8 cellular contexts compared by ENCODE assay signal in genomic region chr15:21110187-21110804, GRCh38.
DNase-seq lines count a peak whose midpoint lies in the region; ATAC-seq and TF ChIP-seq lines count a peak whose summit lies in the region.
"Not testable (repeated sequence)": the region's sequence is repeated elsewhere in the genome, so short reads cannot be mapped to it uniquely, and the experiment has no call there.

No MANE protein-coding gene starts in this region.

- not testable (repeated sequence) for H3K27me3 Mint-ChIP-seq in activated CD4-positive, alpha-beta memory T cell treated with anti-CD3 and anti-CD28 coated beads for 36 hours; natural killer cell treated with Interleukin-12 subunit alpha and Interleukin-12 subunit beta and Interleukin-15 and Interleukin-18, amount 100 ng/mL, for 72 hours

- ATAC-seq in RWPE2 (ENCODE audit: low read depth) = peak; percentile 27; the same call in 1 of the 3 replicates
- peak; percentile 50 to 72 for ATAC-seq in right cardiac atrium
- ATAC-seq in natural killer cell treated with Interleukin-12 subunit alpha and Interleukin-12 subunit beta and Interleukin-15 and Interleukin-18, amount 100 ng/mL, for 72 hours = peak; percentile 62 to 73
- ATAC-seq in aorta (ENCODE audit: low FRiP score) = peak; percentile 62

- H3K4me3 Mint-ChIP-seq in activated CD4-positive, alpha-beta memory T cell treated with anti-CD3 and anti-CD28 coated beads for 36 hours; natural killer cell treated with Interleukin-12 subunit alpha and Interleukin-12 subunit beta and Interleukin-15 and Interleukin-18, amount 100 ng/mL, for 72 hours: not testable (repeated sequence)

- 60% methylated on average over 4 of the region's 5 CpGs for WGBS in right cardiac atrium
- WGBS in aorta, 2 donors = 58 to 65% methylated on average over 4 of the region's 5 CpGs

- POLR2A ChIA-PET in activated CD4-positive, alpha-beta memory T cell treated with anti-CD3 and anti-CD28 coated beads for 36 hours (lab: Charles Lee) = not testable (repeated sequence)

- CTCF ChIA-PET in activated CD4-positive, alpha-beta memory T cell treated with anti-CD3 and anti-CD28 coated beads for 36 hours (lab: Charles Lee) = not testable (repeated sequence)

- not testable (repeated sequence) for TF ChIP-seq CTCF in RWPE2 (IDR thresholded peaks at IDR 0.05; ENCODE audit: poor library complexity, severe bottlenecking)

- H3K27ac Mint-ChIP-seq in activated CD4-positive, alpha-beta memory T cell treated with anti-CD3 and anti-CD28 coated beads for 36 hours; natural killer cell treated with Interleukin-12 subunit alpha and Interleukin-12 subunit beta and Interleukin-15 and Interleukin-18, amount 100 ng/mL, for 72 hours: not testable (repeated sequence)

- not testable (repeated sequence) for H3K4me1 ChIP-seq in RWPE2 (ENCODE audit: insufficient read depth, poor library complexity, severe bottlenecking); right cardiac atrium (ENCODE audit: control insufficient read depth, insufficient read depth, low read length); aorta (ENCODE audit: control insufficient read depth in 1 of 2, insufficient read depth in 2 of 2, low read length in 2 of 2)

- not testable (repeated sequence) for H3K9me3 Mint-ChIP-seq in activated CD4-positive, alpha-beta memory T cell treated with anti-CD3 and anti-CD28 coated beads for 36 hours; natural killer cell treated with Interleukin-12 subunit alpha and Interleukin-12 subunit beta and Interleukin-15 and Interleukin-18, amount 100 ng/mL, for 72 hours

- not testable (repeated sequence) for H3K36me3 ChIP-seq in RWPE2 (ENCODE audit: low read depth); aorta (ENCODE audit: control insufficient read depth in 1 of 2, insufficient read depth in 2 of 2, low read length in 1 of 2)

- H3K4me3 ChIP-seq in RWPE2 (ENCODE audit: severe bottlenecking); right cardiac atrium (ENCODE audit: low read length); aorta (ENCODE audit: low read length in 2 of 2): not testable (repeated sequence)

- not testable (repeated sequence) for H3K36me3 Mint-ChIP-seq in activated CD4-positive, alpha-beta memory T cell treated with anti-CD3 and anti-CD28 coated beads for 36 hours; natural killer cell treated with Interleukin-12 subunit alpha and Interleukin-12 subunit beta and Interleukin-15 and Interleukin-18, amount 100 ng/mL, for 72 hours

- not testable (repeated sequence) for H3K4me1 Mint-ChIP-seq in activated CD4-positive, alpha-beta memory T cell treated with anti-CD3 and anti-CD28 coated beads for 36 hours (ENCODE audit: low read depth); natural killer cell treated with Interleukin-12 subunit alpha and Interleukin-12 subunit beta and Interleukin-15 and Interleukin-18, amount 100 ng/mL, for 72 hours (ENCODE audit: low read depth in 2 of 2)

- H3K27me3 ChIP-seq in RWPE2 (ENCODE audit: insufficient read depth, poor library complexity, severe bottlenecking); right cardiac atrium (ENCODE audit: control insufficient read depth, insufficient read depth); aorta (ENCODE audit: control insufficient read depth in 1 of 2, insufficient read depth in 2 of 2, low read length in 1 of 2): not testable (repeated sequence)

- not testable (repeated sequence) for H3K9me3 ChIP-seq in RWPE2 (ENCODE audit: severe bottlenecking); right cardiac atrium (ENCODE audit: control insufficient read depth, low read length); aorta (ENCODE audit: control insufficient read depth, low read length)

- intact Hi-C loops in activated CD4-positive, alpha-beta memory T cell treated with anti-CD3 and anti-CD28 coated beads for 36 hours (cut with micrococcal nuclease); right cardiac atrium (cut with DNase I); aorta (cut with DNase I): not testable (repeated sequence)

- not testable (repeated sequence) for H3K27ac ChIP-seq in RWPE2 (ENCODE audit: poor library complexity, severe bottlenecking); right cardiac atrium (ENCODE audit: low read length); aorta (ENCODE audit: low read depth in 1 of 2, low read length in 2 of 2)

- DNase-seq in RWPE2 (ENCODE audit: low spot score) = peak; percentile 87
- peak; percentile 43 for DNase-seq in activated CD4-positive, alpha-beta memory T cell treated with anti-CD3 and anti-CD28 coated beads for 36 hours
- DNase-seq in activated gamma-delta T cell treated with anti-CD3 and anti-CD28 coated beads, Interleukin-2, amount 50 U/mL, for 16 hours (ENCODE audit: low read depth) = peak; percentile 17
- peak; percentile 21 for DNase-seq in effector CD4-positive, alpha-beta T cell
- DNase-seq in right cardiac atrium = peak; percentile 47 to 92 (median 85)
- peak; percentile 75 for DNase-seq in natural killer cell treated with Interleukin-12 subunit alpha and Interleukin-12 subunit beta and Interleukin-15 and Interleukin-18, amount 100 ng/mL, for 72 hours (ENCODE audit: low spot score)
- peak; percentile 19 for DNase-seq in stimulated activated CD8-positive, alpha-beta memory T cell treated with anti-CD3 and anti-CD28 coated beads, Interleukin-12 subunit alpha, Interleukin-12 subunit beta, amount 100 ng/mL, for 4 hours (ENCODE audit: low read depth)
- DNase-seq in aorta = peak; percentile 86 to 91

Comparison
In these comparisons a context has a peak if more than half of its experiments do, and no peak if none do; other contexts are left out.
1. DNase-seq: peak in every context shown above with its lines; median percentile 88 in aorta; 87 in RWPE2; 85 in right cardiac atrium; 75 in natural killer cell treated with Interleukin-12 subunit alpha and Interleukin-12 subunit beta and Interleukin-15 and Interleukin-18, amount 100 ng/mL, for 72 hours; 43 in activated CD4-positive, alpha-beta memory T cell treated with anti-CD3 and anti-CD28 coated beads for 36 hours; 21 in effector CD4-positive, alpha-beta T cell; 19 in stimulated activated CD8-positive, alpha-beta memory T cell treated with anti-CD3 and anti-CD28 coated beads, Interleukin-12 subunit alpha, Interleukin-12 subunit beta, amount 100 ng/mL, for 4 hours; 17 in activated gamma-delta T cell treated with anti-CD3 and anti-CD28 coated beads, Interleukin-2, amount 50 U/mL, for 16 hours.